9 cellular contexts compared by ENCODE assay signal in genomic region chr6:41785689-41786450, GRCh38. TPM values are rescaled to one million over a fixed set of nuclear protein-coding genes. Genes with fewer than 3 reads are reported as not detected.
DNase-seq lines count a peak whose midpoint lies in the region; ATAC-seq, FAIRE-seq and TF ChIP-seq lines count a peak whose summit lies in the region.
"Had no signal": no experiment of that assay in that cellular context is flagged by ENCODE, and none has a peak within 500 bp of the region (broad histone marks: within the 10 kb centered on the region; RNA-seq: fewer than 3 reads in every experiment).

No MANE protein-coding gene starts in this region.

- peaks cover 21% of the 10 kb centered on the region for H3K79me2 ChIP-seq in KMS-11 (ENCODE audit: insufficient read depth, low read depth)
- peaks cover 20% of the 10 kb centered on the region for H3K79me2 ChIP-seq in HepG2 (ENCODE audit: insufficient read depth, low read length)

- no peak for TF ChIP-seq EP300 in HepG2 (IDR thresholded peaks at IDR 0.05; ENCODE audit: low read depth in 2 of 2, low read length in 2 of 2)
- no peak for TF ChIP-seq EP300 in HepG2 (CRISPR knock-in tag; IDR thresholded peaks at IDR 0.05; ENCODE audit: borderline replicate concordance)

- TF ChIP-seq RAD21 in HepG2 (CRISPR knock-in tag; IDR thresholded peaks at IDR 0.05), result no peak

- in situ Hi-C loops in HepG2 (cut with HindIII; ENCODE audit: extremely low pct_ligation_motif_present, low pct_unique_long_range_greater_than_20kb), result loop anchor here (5.0 to 25.0 kb wide), 3 partner anchors 136 to 426 kb away; partner anchors contain the start of genes BYSL, MED20 and MRPS10

- BruUV-seq in HepG2 (replicated peaks; lab: Mats Ljungman, UMichigan), result no TSS peak

- 68% methylated on average over 19 of the region's 29 CpGs for WGBS in HepG2 (ENCODE audit: low lambda C conversion rate)

- no peak overlapping the region for H3K4me3 ChIP-seq in KMS-11 (IDR thresholded peaks at IDR 0.05; ENCODE audit: insufficient read depth, low read depth, low read length)
- peak overlapping the region; percentile 49 to 77 for H3K4me3 ChIP-seq in cardiac fibroblast (replicated peaks in 1 of 2; ENCODE audit: low read depth in 2 of 2, low read length in 2 of 2)
- H3K4me3 ChIP-seq in HepG2 (replicated peaks in 1 of 3; ENCODE audit: insufficient read depth in 1 of 3, low read depth in 2 of 3, low read length in 3 of 3), result peak overlapping the region; percentile 63 to 99 (median 99); a peak in 5 of 6 replicates
- peak overlapping the region; percentile 76 to 93 for H3K4me3 ChIP-seq in tibial artery

- DNase-seq in cardiac fibroblast (ENCODE audit: low read depth in 2 of 2) (peak; percentile 24 to 49), HepG2 (ENCODE audit: low spot score) (no peak), tibial artery (peak in 1 of 2 donors; percentile 26), OCI-M1 (lab: John Stamatoyannopoulos, UW) (no peak)
- no peak for DNase-seq in activated CD4-positive, CD25-positive, alpha-beta regulatory T cell (lab: John Stamatoyannopoulos, UW)

- ATAC-seq in HepG2 (peak; percentile 31), GM21390 (IDR thresholded peaks at IDR 0.05; ENCODE audit: unreplicated experiment) (no peak)

- FAIRE-seq in HepG2 (lab: Jason Lieb, UNC), result no peak

- H2AFZ ChIP-seq in KMS-11 (ENCODE audit: low read depth) (peak overlapping the region; percentile 89), HepG2 (ENCODE audit: low read length) (no peak overlapping the region)

- peak overlapping the region; percentile 81; the same call in 1 of the 2 replicates for H3K9ac ChIP-seq in ES-I3 (ENCODE audit: low read depth, low read length)
- H3K9ac ChIP-seq in KMS-11, result peak overlapping the region; percentile 93; the same call in 1 of the 2 replicates
- H3K9ac ChIP-seq in HepG2 (ENCODE audit: insufficient read depth, low read depth, low read length), result peak overlapping the region; percentile 33; the same call in 1 of the 2 replicates

- H4K20me1 ChIP-seq in KMS-11 (ENCODE audit: insufficient read depth), result no peaks in the 10 kb centered on the region
- no peaks in the 10 kb centered on the region for H4K20me1 ChIP-seq in HepG2 (ENCODE audit: insufficient read depth, low read length)

- TF ChIP-seq CTCF in KMS-11 (conservative IDR thresholded peaks at IDR 0.05; ENCODE audit: low read depth, low read length), result no peak; the same call in 1 of the 2 replicates
- TF ChIP-seq CTCF in cardiac fibroblast (IDR thresholded peaks at IDR 0.05; ENCODE audit: low read depth, low read length), result no peak
- no peak for TF ChIP-seq CTCF in HepG2 (CRISPR knock-in tag; IDR thresholded peaks at IDR 0.05)
- no peak for TF ChIP-seq CTCF in tibial artery (IDR thresholded peaks at IDR 0.05)

- intact Hi-C loops in HepG2 (cut with micrococcal nuclease; ENCODE audit: unreplicated experiment) (loop anchor here (2.0 to 5.0 kb wide), 3 partner anchors 135 to 419 kb away; partner anchors contain the start of genes BYSL and MED20), tibial artery (cut with DNase I; ENCODE audit: low total_unique reads) (loop anchor here (5.0 to 10.0 kb wide), 3 partner anchors 81 to 429 kb away; partner anchors contain the start of gene MRPS10)

- H3K27me3 ChIP-seq in KMS-11 (ENCODE audit: insufficient read depth, low read depth) (peaks cover 31% of the 10 kb centered on the region), HepG2 (ENCODE audit: control insufficient read depth in 1 of 2, insufficient read depth in 2 of 2, low read length in 2 of 2) (no peaks in the 10 kb centered on the region; a peak in 2 of 5 replicates), tibial artery (no peaks in the 10 kb centered on the region)

- POLR2A ChIA-PET in HepG2 (lab: Yijun Ruan, JAX), result interaction anchor here (1.4 to 3.5 kb wide), 12 partner anchors 18 to 263 kb away, joined by 3 to 60 read pairs (median 18); partner anchors contain the start of genes BYSL, MED20, PGC and TAF8

- H3K4me1 ChIP-seq in ES-I3 (ENCODE audit: insufficient read depth, low read length) (no peaks in the 10 kb centered on the region), KMS-11 (ENCODE audit: low read depth, poor library complexity, severe bottlenecking) (peaks cover 19% of the 10 kb centered on the region), HepG2 (ENCODE audit: insufficient read depth, low read length) (peaks cover 37% of the 10 kb centered on the region), tibial artery (peaks cover 0 to 41% (median 26%) of the 10 kb centered on the region in 4 donors)

- CTCF ChIA-PET in HepG2 (lab: Yijun Ruan, JAX; ENCODE audit: low intra/inter-chr PET ratio, low total read pairs), result interaction anchor here (1.1 to 3.1 kb wide), 4 partner anchors 10 to 259 kb away, joined by 5 to 29 read pairs (median 11); partner anchors contain the start of gene TFEB

- no peak for TF ChIP-seq POLR2A in HepG2 (IDR thresholded peaks at IDR 0.05; ENCODE audit: insufficient read depth in 1 of 2, low read depth in 2 of 2, low read length in 2 of 2)

- H3K27ac ChIP-seq in KMS-11 (no peak overlapping the region), HepG2 (ENCODE audit: extremely low read length, insufficient read depth, low read length) (no peak overlapping the region), tibial artery (peak overlapping the region; percentile 86 to 98)

- H3K9me3 ChIP-seq in ES-I3 (ENCODE audit: control insufficient read depth, insufficient read depth, low read length) (no peaks in the 10 kb centered on the region), HepG2 (ENCODE audit: low read length) (no peaks in the 10 kb centered on the region), tibial artery (no peaks in the 10 kb centered on the region)

- H3K4me2 ChIP-seq in KMS-11 (peak overlapping the region; percentile 89), HepG2 (ENCODE audit: low read depth, low read length) (peak overlapping the region; percentile 97)

- H3K36me3 ChIP-seq in ES-I3 (ENCODE audit: insufficient read depth, low read length) (peaks cover 10% of the 10 kb centered on the region), KMS-11 (ENCODE audit: insufficient read depth) (no peaks in the 10 kb centered on the region), HepG2 (replicated peaks in 1 of 2; ENCODE audit: control insufficient read depth in 1 of 2, insufficient read depth in 2 of 2, low read length in 2 of 2) (peaks cover 10 to 20% of the 10 kb centered on the region in 2 experiments), tibial artery (peaks cover 5 to 18% (median 18%) of the 10 kb centered on the region in 3 donors)

RNA-seq across cellular contexts. Expression of gene TOMM6, which starts 1.6 kb away (rescaled TPM):
- total RNA-seq in HepG2 (2016; rRNA removed; fragmentation: Illumina TruSeq; extraction: Trizol), result 321 and 480 TPM in 2 replicates
- total RNA-seq in HepG2 (2016; cell fraction: cytosol; rRNA removed; fragmentation: Illumina TruSeq; extraction: Trizol; ENCODE audit: low read depth), result 182 and 204 TPM in 2 replicates
- total RNA-seq in HepG2 (2016; cell fraction: insoluble cytoplasmic fraction; rRNA removed; fragmentation: Illumina TruSeq; extraction: Trizol), result 330 and 503 TPM in 2 replicates
- 320 and 325 TPM in 2 replicates for total RNA-seq in HepG2 (2016; cell fraction: membrane; rRNA removed; fragmentation: Illumina TruSeq; extraction: Trizol)
- total RNA-seq in HepG2 (2016; cell fraction: nucleus; rRNA removed; fragmentation: Illumina TruSeq; extraction: Trizol), result 122 and 129 TPM in 2 replicates
- polyA plus RNA-seq in HepG2 (2011; rRNA removed), result 253 and 320 TPM in 2 replicates
- polyA plus RNA-seq in HepG2 (2011; cell fraction: cytosol; rRNA removed), result 433 and 522 TPM in 2 replicates
- polyA plus RNA-seq in HepG2 (2011; cell fraction: nucleus; rRNA removed), result 91.8 and 123 TPM in 2 replicates
- polyA plus RNA-seq in HepG2 (2012), result 249 and 333 TPM in 2 replicates
- polyA plus RNA-seq in HepG2 (2016; cell fraction: cytosol; fragmentation: Illumina TruSeq; extraction: Trizol; ENCODE audit: low read depth), result 294 and 323 TPM in 2 replicates
- polyA plus RNA-seq in HepG2 (2016; cell fraction: insoluble cytoplasmic fraction; fragmentation: Illumina TruSeq; extraction: Trizol; ENCODE audit: low read depth), result 735 and 804 TPM in 2 replicates
- 428 and 438 TPM in 2 replicates for polyA plus RNA-seq in HepG2 (2016; cell fraction: membrane; fragmentation: Illumina TruSeq; extraction: Trizol; ENCODE audit: low read depth)
- 298 and 310 TPM in 2 replicates for polyA plus RNA-seq in HepG2 (2016; cell fraction: nucleus; fragmentation: Illumina TruSeq; extraction: Trizol; ENCODE audit: insufficient read depth, low read depth)
- polyA minus RNA-seq in HepG2 (2011; rRNA and poly(A)+ RNA removed; ENCODE audit: low replicate concordance), result 74.4 and 157 TPM in 2 replicates
- polyA minus RNA-seq in HepG2 (2011; cell fraction: cytosol; rRNA and poly(A)+ RNA removed), result 41.7 and 56.4 TPM in 2 replicates
- polyA minus RNA-seq in HepG2 (2011; cell fraction: nucleus; rRNA and poly(A)+ RNA removed), result 32.9 and 43.8 TPM in 2 replicates

RNA-seq across cellular contexts. Expression of gene PRICKLE4, which starts 5.3 kb away (rescaled TPM):
- total RNA-seq in HepG2 (2016; rRNA removed; fragmentation: Illumina TruSeq; extraction: Trizol), result 1.2 TPM in 1 of 2 replicates, not detected in the other
- 0.91 TPM in 1 of 2 replicates, not detected in the other for total RNA-seq in HepG2 (2016; cell fraction: cytosol; rRNA removed; fragmentation: Illumina TruSeq; extraction: Trizol; ENCODE audit: low read depth)
- total RNA-seq in HepG2 (2016; cell fraction: insoluble cytoplasmic fraction; rRNA removed; fragmentation: Illumina TruSeq; extraction: Trizol), result 0.50 TPM in 1 of 2 replicates, not detected in the other
- total RNA-seq in HepG2 (2016; cell fraction: membrane; rRNA removed; fragmentation: Illumina TruSeq; extraction: Trizol), result not detected in 2 replicates
- total RNA-seq in HepG2 (2016; cell fraction: nucleus; rRNA removed; fragmentation: Illumina TruSeq; extraction: Trizol), result 0.88 and 1.6 TPM in 2 replicates
- polyA plus RNA-seq in HepG2 (2011; rRNA removed), result 0.74 and 0.92 TPM in 2 replicates
- polyA plus RNA-seq in HepG2 (2011; cell fraction: cytosol; rRNA removed), result 0.15 and 0.34 TPM in 2 replicates
- polyA plus RNA-seq in HepG2 (2011; cell fraction: nucleus; rRNA removed), result 26.8 and 42.0 TPM in 2 replicates
- polyA plus RNA-seq in HepG2 (2012), result 3.7 and 5.4 TPM in 2 replicates
- polyA plus RNA-seq in HepG2 (2016; cell fraction: cytosol; fragmentation: Illumina TruSeq; extraction: Trizol; ENCODE audit: low read depth), result not detected in 2 replicates
- not detected in 2 replicates for polyA plus RNA-seq in HepG2 (2016; cell fraction: insoluble cytoplasmic fraction; fragmentation: Illumina TruSeq; extraction: Trizol; ENCODE audit: low read depth)
- not detected in 2 replicates for polyA plus RNA-seq in HepG2 (2016; cell fraction: membrane; fragmentation: Illumina TruSeq; extraction: Trizol; ENCODE audit: low read depth)
- polyA plus RNA-seq in HepG2 (2016; cell fraction: nucleus; fragmentation: Illumina TruSeq; extraction: Trizol; ENCODE audit: insufficient read depth, low read depth), result 10.5 and 24.2 TPM in 2 replicates
- polyA minus RNA-seq in HepG2 (2011; rRNA and poly(A)+ RNA removed; ENCODE audit: low replicate concordance), result 0.30 TPM in 1 of 2 replicates, not detected in the other
- polyA minus RNA-seq in HepG2 (2011; cell fraction: cytosol; rRNA and poly(A)+ RNA removed), result not detected in 2 replicates
- 3.6 and 5.6 TPM in 2 replicates for polyA minus RNA-seq in HepG2 (2011; cell fraction: nucleus; rRNA and poly(A)+ RNA removed)

RNA-seq across cellular contexts. Expression of gene FRS3, which starts 6.2 kb away (rescaled TPM):
- 1.5 and 3.0 TPM in 2 replicates for total RNA-seq in HepG2 (2016; rRNA removed; fragmentation: Illumina TruSeq; extraction: Trizol)
- 3.2 and 3.7 TPM in 2 replicates for total RNA-seq in HepG2 (2016; cell fraction: cytosol; rRNA removed; fragmentation: Illumina TruSeq; extraction: Trizol; ENCODE audit: low read depth)
- total RNA-seq in HepG2 (2016; cell fraction: insoluble cytoplasmic fraction; rRNA removed; fragmentation: Illumina TruSeq; extraction: Trizol), result 1.2 and 2.7 TPM in 2 replicates
- total RNA-seq in HepG2 (2016; cell fraction: membrane; rRNA removed; fragmentation: Illumina TruSeq; extraction: Trizol), result 6.5 and 6.6 TPM in 2 replicates
- 3.2 and 4.8 TPM in 2 replicates for total RNA-seq in HepG2 (2016; cell fraction: nucleus; rRNA removed; fragmentation: Illumina TruSeq; extraction: Trizol)
- 7.1 and 7.4 TPM in 2 replicates for polyA plus RNA-seq in HepG2 (2011; rRNA removed)
- polyA plus RNA-seq in HepG2 (2011; cell fraction: cytosol; rRNA removed), result 6.7 TPM in 2 replicates
- polyA plus RNA-seq in HepG2 (2011; cell fraction: nucleus; rRNA removed), result 11.2 and 14.1 TPM in 2 replicates
- polyA plus RNA-seq in HepG2 (2012), result 2.5 and 2.9 TPM in 2 replicates
- polyA plus RNA-seq in HepG2 (2016; cell fraction: cytosol; fragmentation: Illumina TruSeq; extraction: Trizol; ENCODE audit: low read depth), result 5.9 and 6.1 TPM in 2 replicates
- polyA plus RNA-seq in HepG2 (2016; cell fraction: insoluble cytoplasmic fraction; fragmentation: Illumina TruSeq; extraction: Trizol; ENCODE audit: low read depth), result 3.0 and 3.6 TPM in 2 replicates
- 10.2 and 10.3 TPM in 2 replicates for polyA plus RNA-seq in HepG2 (2016; cell fraction: membrane; fragmentation: Illumina TruSeq; extraction: Trizol; ENCODE audit: low read depth)
- 11.8 and 13.3 TPM in 2 replicates for polyA plus RNA-seq in HepG2 (2016; cell fraction: nucleus; fragmentation: Illumina TruSeq; extraction: Trizol; ENCODE audit: insufficient read depth, low read depth)
- 2.6 and 8.3 TPM in 2 replicates for polyA minus RNA-seq in HepG2 (2011; rRNA and poly(A)+ RNA removed; ENCODE audit: low replicate concordance)
- 0.89 and 2.1 TPM in 2 replicates for polyA minus RNA-seq in HepG2 (2011; cell fraction: cytosol; rRNA and poly(A)+ RNA removed)
- 3.4 and 3.5 TPM in 2 replicates for polyA minus RNA-seq in HepG2 (2011; cell fraction: nucleus; rRNA and poly(A)+ RNA removed)

RNA-seq across cellular contexts. Expression of gene PGC, which starts 38.7 kb away (rescaled TPM):
- total RNA-seq in HepG2 (2016; rRNA removed; fragmentation: Illumina TruSeq; extraction: Trizol), result 225 and 502 TPM in 2 replicates
- total RNA-seq in HepG2 (2016; cell fraction: cytosol; rRNA removed; fragmentation: Illumina TruSeq; extraction: Trizol; ENCODE audit: low read depth), result 33.5 and 35.5 TPM in 2 replicates
- 215 and 502 TPM in 2 replicates for total RNA-seq in HepG2 (2016; cell fraction: insoluble cytoplasmic fraction; rRNA removed; fragmentation: Illumina TruSeq; extraction: Trizol)
- total RNA-seq in HepG2 (2016; cell fraction: membrane; rRNA removed; fragmentation: Illumina TruSeq; extraction: Trizol), result 52.5 and 53.3 TPM in 2 replicates
- total RNA-seq in HepG2 (2016; cell fraction: nucleus; rRNA removed; fragmentation: Illumina TruSeq; extraction: Trizol), result 408 and 459 TPM in 2 replicates
- 397 and 426 TPM in 2 replicates for polyA plus RNA-seq in HepG2 (2011; rRNA removed)
- polyA plus RNA-seq in HepG2 (2011; cell fraction: cytosol; rRNA removed), result 243 and 350 TPM in 2 replicates
- 216 and 252 TPM in 2 replicates for polyA plus RNA-seq in HepG2 (2011; cell fraction: nucleus; rRNA removed)
- 62.0 and 149 TPM in 2 replicates for polyA plus RNA-seq in HepG2 (2012)
- polyA plus RNA-seq in HepG2 (2016; cell fraction: cytosol; fragmentation: Illumina TruSeq; extraction: Trizol; ENCODE audit: low read depth), result 47.7 and 50.1 TPM in 2 replicates
- polyA plus RNA-seq in HepG2 (2016; cell fraction: insoluble cytoplasmic fraction; fragmentation: Illumina TruSeq; extraction: Trizol; ENCODE audit: low read depth), result 245 and 256 TPM in 2 replicates
- 48.1 and 51.7 TPM in 2 replicates for polyA plus RNA-seq in HepG2 (2016; cell fraction: membrane; fragmentation: Illumina TruSeq; extraction: Trizol; ENCODE audit: low read depth)
- 704 and 739 TPM in 2 replicates for polyA plus RNA-seq in HepG2 (2016; cell fraction: nucleus; fragmentation: Illumina TruSeq; extraction: Trizol; ENCODE audit: insufficient read depth, low read depth)
- polyA minus RNA-seq in HepG2 (2011; rRNA and poly(A)+ RNA removed; ENCODE audit: low replicate concordance), result 0.21 and 469 TPM in 2 replicates
- polyA minus RNA-seq in HepG2 (2011; cell fraction: cytosol; rRNA and poly(A)+ RNA removed), result 339 and 439 TPM in 2 replicates
- 61.8 and 63.7 TPM in 2 replicates for polyA minus RNA-seq in HepG2 (2011; cell fraction: nucleus; rRNA and poly(A)+ RNA removed)
- total RNA-seq: subcutaneous adipose tissue had no signal

RNA-seq across cellular contexts. Expression of gene TFEB, which starts 50.5 kb away (rescaled TPM):
- 12.8 and 13.3 TPM in 2 replicates for total RNA-seq in HepG2 (2016; rRNA removed; fragmentation: Illumina TruSeq; extraction: Trizol)
- 7.3 and 10.0 TPM in 2 replicates for total RNA-seq in HepG2 (2016; cell fraction: cytosol; rRNA removed; fragmentation: Illumina TruSeq; extraction: Trizol; ENCODE audit: low read depth)
- 10.9 and 15.1 TPM in 2 replicates for total RNA-seq in HepG2 (2016; cell fraction: insoluble cytoplasmic fraction; rRNA removed; fragmentation: Illumina TruSeq; extraction: Trizol)
- total RNA-seq in HepG2 (2016; cell fraction: membrane; rRNA removed; fragmentation: Illumina TruSeq; extraction: Trizol), result 15.3 and 15.8 TPM in 2 replicates
- total RNA-seq in HepG2 (2016; cell fraction: nucleus; rRNA removed; fragmentation: Illumina TruSeq; extraction: Trizol), result 9.0 and 11.5 TPM in 2 replicates
- polyA plus RNA-seq in HepG2 (2011; rRNA removed), result 18.7 and 21.6 TPM in 2 replicates
- polyA plus RNA-seq in HepG2 (2011; cell fraction: cytosol; rRNA removed), result 7.6 and 16.3 TPM in 2 replicates
- polyA plus RNA-seq in HepG2 (2011; cell fraction: nucleus; rRNA removed), result 14.8 and 19.8 TPM in 2 replicates
- 4.8 and 7.7 TPM in 2 replicates for polyA plus RNA-seq in HepG2 (2012)
- 8.4 and 9.0 TPM in 2 replicates for polyA plus RNA-seq in HepG2 (2016; cell fraction: cytosol; fragmentation: Illumina TruSeq; extraction: Trizol; ENCODE audit: low read depth)
- 13.2 and 14.2 TPM in 2 replicates for polyA plus RNA-seq in HepG2 (2016; cell fraction: insoluble cytoplasmic fraction; fragmentation: Illumina TruSeq; extraction: Trizol; ENCODE audit: low read depth)
- polyA plus RNA-seq in HepG2 (2016; cell fraction: membrane; fragmentation: Illumina TruSeq; extraction: Trizol; ENCODE audit: low read depth), result 12.3 and 14.8 TPM in 2 replicates
- polyA plus RNA-seq in HepG2 (2016; cell fraction: nucleus; fragmentation: Illumina TruSeq; extraction: Trizol; ENCODE audit: insufficient read depth, low read depth), result 26.4 and 27.9 TPM in 2 replicates
- polyA minus RNA-seq in HepG2 (2011; rRNA and poly(A)+ RNA removed; ENCODE audit: low replicate concordance), result 22.8 and 39.7 TPM in 2 replicates
- 9.2 and 12.8 TPM in 2 replicates for polyA minus RNA-seq in HepG2 (2011; cell fraction: cytosol; rRNA and poly(A)+ RNA removed)
- 9.1 and 10.8 TPM in 2 replicates for polyA minus RNA-seq in HepG2 (2011; cell fraction: nucleus; rRNA and poly(A)+ RNA removed)

Comparison
In these comparisons a context has a peak if more than half of its experiments do, and no peak if none do; other contexts are left out.
1. H3K9ac ChIP-seq: peak in every context shown above with its lines; median percentile 93 in KMS-11; 81 in ES-I3; 33 in HepG2.
2. H3K27ac ChIP-seq: peak in tibial artery (2 of 2); none in KMS-11 (single experiment) and HepG2 (single experiment).
3. DNase-seq: peak in cardiac fibroblast (2 of 2); none in HepG2 (single experiment), activated CD4-positive, CD25-positive, alpha-beta regulatory T cell (0 of 4) and OCI-M1 (single experiment).